20 cellular contexts compared by ENCODE assay signal in genomic region chr10:1655367-1655766, GRCh38.
DNase-seq lines count a peak whose midpoint lies in the region; ATAC-seq and TF ChIP-seq lines count a peak whose summit lies in the region.
"Had no signal": no experiment of that assay in that cellular context is flagged by ENCODE, and none has a peak within 500 bp of the region (broad histone marks: within the 10 kb centered on the region; RNA-seq: fewer than 3 reads in every experiment).

No MANE protein-coding gene starts in this region.

- CTCF ChIA-PET in OCI-LY7 (lab: Charles Lee; ENCODE audit: unreplicated experiment), result no interaction called here
- CTCF ChIA-PET in PC-9 (lab: Charles Lee), result no interaction called here

- H2AFZ ChIP-seq in OCI-LY7 (ENCODE audit: low read length) (no peak overlapping the region), PC-9 (no peak overlapping the region)
- H2AFZ ChIP-seq: GM23248 had no signal

- H3K27me3 ChIP-seq in duodenal mucosa (ENCODE audit: control insufficient read depth in 1 of 2, insufficient read depth in 2 of 2, low read length in 2 of 2), result no peaks in the 10 kb centered on the region
- peaks cover 48% of the 10 kb centered on the region for H3K27me3 ChIP-seq in PC-9 (ENCODE audit: insufficient read depth, low read depth)

- ATAC-seq in mucosa of descending colon (peak; percentile 33), GM21367 (IDR thresholded peaks at IDR 0.05; ENCODE audit: unreplicated experiment) (no peak)

- no peak overlapping the region for H3K4me3 Mint-ChIP-seq in type B pancreatic cell
- H3K4me3 Mint-ChIP-seq: B cell; CD4-positive, alpha-beta memory T cell had no signal

- TF ChIP-seq CTCF in mucosa of descending colon (IDR thresholded peaks at IDR 0.05), result no peak
- no peak for TF ChIP-seq CTCF in type B pancreatic cell (conservative IDR thresholded peaks at IDR 0.05)
- no peak for TF ChIP-seq CTCF in OCI-LY7 (conservative IDR thresholded peaks at IDR 0.05; ENCODE audit: low read length)
- TF ChIP-seq CTCF in PC-9 (conservative IDR thresholded peaks at IDR 0.05), result no peak

- BruUV-seq in OCI-LY7 (replicated peaks; lab: Mats Ljungman, UMichigan), result no TSS peak
- BruUV-seq in PC-9 (replicated peaks; lab: Mats Ljungman, UMichigan), result no TSS peak

- H3K4me1 ChIP-seq in duodenal mucosa (ENCODE audit: control insufficient read depth in 1 of 2, insufficient read depth in 2 of 2, low read length in 2 of 2) (peaks cover 12 to 15% of the 10 kb centered on the region in 2 donors), mucosa of descending colon (ENCODE audit: low read depth) (peaks cover 3% of the 10 kb centered on the region), OCI-LY7 (ENCODE audit: insufficient read depth, low read length, poor library complexity, severe bottlenecking) (no peaks in the 10 kb centered on the region), PC-9 (replicated peaks; ENCODE audit: insufficient read depth) (no peaks in the 10 kb centered on the region)

- H3K27me3 Mint-ChIP-seq in type B pancreatic cell, result peaks cover 24% of the 10 kb centered on the region

- no peaks in the 10 kb centered on the region for H4K20me1 ChIP-seq in OCI-LY7 (ENCODE audit: insufficient read depth, low read length)
- no peaks in the 10 kb centered on the region for H4K20me1 ChIP-seq in PC-9 (ENCODE audit: insufficient read depth)

- H3K9me2 ChIP-seq in OCI-LY7 (ENCODE audit: insufficient read depth, low read length), result no peaks in the 10 kb centered on the region
- no peaks in the 10 kb centered on the region for H3K9me2 ChIP-seq in PC-9 (ENCODE audit: insufficient read depth)

- POLR2A ChIA-PET in OCI-LY7 (lab: Charles Lee) (interaction anchor here (0.6 kb wide), 1 partner anchor 1238 kb away, joined by 4 read pairs; no protein-coding TSS in a partner anchor), PC-9 (lab: Charles Lee; ENCODE audit: unreplicated experiment) (no interaction called here)

- DNase-seq in NCI-H748 (lab: John Stamatoyannopoulos, UW; ENCODE audit: unreplicated experiment) (peak; percentile 22), NCI-H748 treated with DMSO at 0.1 percent for 48 hours (lab: John Stamatoyannopoulos, UW) (no peak), mucosa of descending colon (no peak), type B pancreatic cell (ENCODE audit: extremely low spot score, unreplicated experiment) (no peak), OCI-LY7 (ENCODE audit: low spot score) (no peak), PC-9 (no peak)
- DNase-seq: C1 segment of cervical spinal cord; Calu3; CD4-positive, alpha-beta memory T cell; COR-L47; DMS53; DMS79 treated with DMSO at 0.1 percent for 48 hours; GF-D8; GM23248; H7; HCEC 1CT had no signal

- no peaks in the 10 kb centered on the region for H3K4me1 Mint-ChIP-seq in type B pancreatic cell (ENCODE audit: unreplicated experiment)

- H3K79me2 ChIP-seq in OCI-LY7 (ENCODE audit: insufficient read depth, low read depth, low read length), result no peaks in the 10 kb centered on the region
- H3K79me2 ChIP-seq in PC-9 (ENCODE audit: low read depth), result no peaks in the 10 kb centered on the region

- intact Hi-C loops in mucosa of descending colon (cut with DNase I, micrococcal nuclease) (no loop called here), OCI-LY7 (cut with micrococcal nuclease; ENCODE audit: unreplicated experiment) (no loop called here), PC-9 (cut with micrococcal nuclease; ENCODE audit: unreplicated experiment) (no loop called here)

- H3K9me3 Mint-ChIP-seq in type B pancreatic cell, result no peaks in the 10 kb centered on the region

- H3K27ac Mint-ChIP-seq in type B pancreatic cell, result peak overlapping the region; percentile 39
- H3K27ac Mint-ChIP-seq: B cell; CD4-positive, alpha-beta memory T cell had no signal

- H3F3A ChIP-seq in PC-9 (ENCODE audit: insufficient read depth, low read depth), result no peaks in the 10 kb centered on the region

- no peak overlapping the region for H3K9ac ChIP-seq in duodenal mucosa (ENCODE audit: low read depth in 1 of 2, low read length in 2 of 2)
- H3K9ac ChIP-seq: GM23248 had no signal

- no peaks in the 10 kb centered on the region for H3K36me3 ChIP-seq in duodenal mucosa (ENCODE audit: control insufficient read depth in 1 of 2, insufficient read depth in 2 of 2, low read length in 2 of 2)
- H3K36me3 ChIP-seq in mucosa of descending colon (ENCODE audit: low read depth), result no peaks in the 10 kb centered on the region
- H3K36me3 ChIP-seq in OCI-LY7 (ENCODE audit: insufficient read depth, low read length), result no peaks in the 10 kb centered on the region
- no peaks in the 10 kb centered on the region for H3K36me3 ChIP-seq in PC-9 (ENCODE audit: low read depth)

- no peaks in the 10 kb centered on the region for H3K36me3 Mint-ChIP-seq in type B pancreatic cell
- H3K36me3 Mint-ChIP-seq: CD4-positive, alpha-beta memory T cell had no signal

- no peak overlapping the region for H3K4me2 ChIP-seq in OCI-LY7 (ENCODE audit: low read length)
- no peak overlapping the region for H3K4me2 ChIP-seq in PC-9

- H3K4me3 ChIP-seq in duodenal mucosa (ENCODE audit: low read depth in 1 of 2, low read length in 2 of 2), result peak overlapping the region; percentile 10 to 50
- no peak overlapping the region for H3K4me3 ChIP-seq in mucosa of descending colon
- H3K4me3 ChIP-seq in OCI-LY7 (ENCODE audit: low read depth, low read length, poor library complexity, severe bottlenecking), result no peak overlapping the region
- no peak overlapping the region for H3K4me3 ChIP-seq in PC-9
- H3K4me3 ChIP-seq: GM23248 had no signal

- H3K9me3 ChIP-seq in duodenal mucosa (ENCODE audit: control insufficient read depth in 1 of 2, low read length in 2 of 2) (no peaks in the 10 kb centered on the region), mucosa of descending colon (no peaks in the 10 kb centered on the region), OCI-LY7 (ENCODE audit: low read length) (no peaks in the 10 kb centered on the region), PC-9 (ENCODE audit: insufficient read depth, low read depth) (no peaks in the 10 kb centered on the region)

- H3K27ac ChIP-seq in duodenal mucosa (ENCODE audit: low read depth, low read length), result no peak overlapping the region
- no peak overlapping the region for H3K27ac ChIP-seq in OCI-LY7 (ENCODE audit: low read depth, low read length, poor library complexity, severe bottlenecking)
- H3K27ac ChIP-seq in PC-9, result no peak overlapping the region
- H3K27ac ChIP-seq: 22Rv1, GM23248 had no signal

Comparison
In these comparisons a context has a peak if more than half of its experiments do, and no peak if none do; other contexts are left out.
1. H3K4me3 ChIP-seq: peak in duodenal mucosa (2 of 2); none in mucosa of descending colon (single experiment), OCI-LY7 (single experiment) and PC-9 (single experiment).